In the genomic region with DNA sequence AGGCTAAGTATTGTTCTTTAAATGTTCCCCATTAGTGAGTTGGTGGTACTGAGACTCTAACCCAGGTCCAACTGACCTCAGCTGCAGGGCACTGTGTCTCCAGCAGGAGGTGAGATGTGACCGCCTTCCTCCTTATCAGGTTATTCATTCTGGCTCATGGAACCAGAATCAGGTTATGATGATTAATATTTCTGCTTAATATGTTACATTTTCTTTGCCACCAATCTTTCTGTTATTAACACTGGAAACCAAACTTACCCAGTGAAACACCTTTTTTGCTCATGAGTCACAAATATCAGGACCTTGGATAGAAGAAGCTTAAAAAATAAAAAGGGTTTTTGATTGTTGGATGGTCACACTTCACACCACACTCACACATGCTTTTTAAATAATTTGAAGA, we compare ENCODE assay signal across 17 cellular contexts.
A peak's percentile ranks its signal among the peaks of the same experiment; 100 is the strongest.
DNase-seq lines count a peak whose midpoint lies in the region; ATAC-seq, FAIRE-seq and TF ChIP-seq lines count a peak whose summit lies in the region.
"Had no signal": no experiment of that assay in that cellular context is flagged by ENCODE, and none has a peak within 500 bp of the region (broad histone marks: within the 10 kb centered on the region; RNA-seq: fewer than 3 reads in every experiment).

No MANE protein-coding gene starts in this region.

- H3K4me3 ChIP-seq in HepG2 (replicated peaks in 1 of 3; ENCODE audit: insufficient read depth in 1 of 3, low read depth in 2 of 3, low read length in 3 of 3) (no peak overlapping the region), right lobe of liver (no peak overlapping the region)
- H3K4me3 ChIP-seq: lung, suprapubic skin had no signal

- H3K27me3 Mint-ChIP-seq in endothelial cell (ENCODE audit: unreplicated experiment): peaks cover 3% of the 10 kb centered on the region
- H3K27me3 Mint-ChIP-seq: activated naive CD4-positive, alpha-beta T cell treated with anti-CD3 and anti-CD28 coated beads, Interleukin-2, amount 10 ng/mL, durations not matched to agents 7 days and 5 days had no signal

- POLR2A ChIA-PET in HepG2 (lab: Yijun Ruan, JAX): no interaction called here

- H3K4me1 Mint-ChIP-seq in endothelial cell (ENCODE audit: unreplicated experiment): no peaks in the 10 kb centered on the region

- H3K79me2 ChIP-seq in HepG2 (ENCODE audit: insufficient read depth, low read length): no peaks in the 10 kb centered on the region

- no peaks in the 10 kb centered on the region for H3K9me3 ChIP-seq in HepG2 (ENCODE audit: low read length)
- no peaks in the 10 kb centered on the region for H3K9me3 ChIP-seq in right lobe of liver
- no peaks in the 10 kb centered on the region for H3K9me3 ChIP-seq in KOPT-K1 (ENCODE audit: insufficient read depth, low read length, poor library complexity, severe bottlenecking)
- H3K9me3 ChIP-seq: suprapubic skin had no signal

- H3K36me3 Mint-ChIP-seq in endothelial cell (ENCODE audit: low read depth, unreplicated experiment): no peaks in the 10 kb centered on the region

- ATAC-seq in HepG2: peak; percentile 90
- no peak for ATAC-seq in right lobe of liver
- ATAC-seq in GM19452 (IDR thresholded peaks at IDR 0.05; ENCODE audit: unreplicated experiment): no peak

- H3K36me3 ChIP-seq in HepG2 (replicated peaks in 1 of 2; ENCODE audit: control insufficient read depth in 1 of 2, insufficient read depth in 2 of 2, low read length in 2 of 2): peaks cover 0 to 4% of the 10 kb centered on the region in 2 experiments; a peak in 2 of 5 replicates
- no peaks in the 10 kb centered on the region for H3K36me3 ChIP-seq in right lobe of liver
- peaks cover 15% of the 10 kb centered on the region for H3K36me3 ChIP-seq in KOPT-K1 (ENCODE audit: insufficient read depth, low read length)
- H3K36me3 ChIP-seq: suprapubic skin had no signal

- H3K9ac ChIP-seq in HepG2 (ENCODE audit: insufficient read depth, low read depth, low read length): no peak overlapping the region

- TF ChIP-seq RAD21 in HepG2 (CRISPR knock-in tag; IDR thresholded peaks at IDR 0.05): peak; percentile 30; the same call in 1 of the 2 replicates

- TF ChIP-seq CTCF in HepG2 (CRISPR knock-in tag; IDR thresholded peaks at IDR 0.05): peak; percentile 57
- no peak for TF ChIP-seq CTCF in right lobe of liver (IDR thresholded peaks at IDR 0.05)
- peak; percentile 34 for TF ChIP-seq CTCF in endothelial cell (IDR thresholded peaks at IDR 0.05; ENCODE audit: unreplicated experiment)

- DNase-seq in HepG2 (ENCODE audit: low spot score): no peak
- no peak for DNase-seq in right lobe of liver
- DNase-seq in endothelial cell (ENCODE audit: low spot score): peak; percentile 10
- DNase-seq in COR-L47 (lab: John Stamatoyannopoulos, UW): no peak
- no peak for DNase-seq in cerebellum (ENCODE audit: low spot score)
- no peak for DNase-seq in AG20443 (ENCODE audit: low spot score)
- DNase-seq: activated CD4-positive, alpha-beta T cell treated with anti-CD3 and anti-CD28 coated beads, Interleukin-2, amount 50 U/mL, for 1 hour; activated naive CD4-positive, alpha-beta T cell treated with anti-CD3 and anti-CD28 coated beads, Interleukin-2, amount 10 ng/mL, durations not matched to agents 7 days and 5 days; AML-193; head of caudate nucleus; NCI-H1417 treated with DMSO at 0.1 percent for 48 hours had no signal

- TF ChIP-seq POLR2A in HepG2 (IDR thresholded peaks at IDR 0.05; ENCODE audit: insufficient read depth in 1 of 2, low read depth in 2 of 2, low read length in 2 of 2) (no peak), right lobe of liver (IDR thresholded peaks at IDR 0.05) (no peak)

- intact Hi-C loops in HepG2 (cut with micrococcal nuclease; ENCODE audit: unreplicated experiment): no loop called here
- intact Hi-C loops in right lobe of liver (cut with DNase I): no loop called here

- H3K4me3 Mint-ChIP-seq in endothelial cell (ENCODE audit: unreplicated experiment): no peak overlapping the region
- H3K4me3 Mint-ChIP-seq: activated naive CD4-positive, alpha-beta T cell treated with anti-CD3 and anti-CD28 coated beads, Interleukin-2, amount 10 ng/mL, durations not matched to agents 7 days and 5 days; dendritic cell treated with granulocyte-macrophage colony-stimulating factor and Interleukin-4, amounts not matched to agents 40 ng/mL and 50 ng/mL, for 4 days had no signal

- TF ChIP-seq EP300 in HepG2 (IDR thresholded peaks at IDR 0.05; ENCODE audit: low read depth in 2 of 2, low read length in 2 of 2) (no peak), HepG2 (CRISPR knock-in tag; IDR thresholded peaks at IDR 0.05; ENCODE audit: borderline replicate concordance) (no peak)

- H3K27me3 ChIP-seq in HepG2 (ENCODE audit: control insufficient read depth in 1 of 2, insufficient read depth in 2 of 2, low read length in 2 of 2): no peaks in the 10 kb centered on the region; a peak in 1 of 5 replicates
- H3K27me3 ChIP-seq in right lobe of liver: no peaks in the 10 kb centered on the region
- H3K27me3 ChIP-seq: suprapubic skin had no signal

- CTCF ChIA-PET in HepG2 (lab: Yijun Ruan, JAX; ENCODE audit: low intra/inter-chr PET ratio, low total read pairs): interaction anchor here (1.0 to 2.1 kb wide), 2 partner anchors 135 to 155 kb away, joined by 3 to 6 read pairs; no protein-coding TSS in a partner anchor

- H3K4me2 ChIP-seq in HepG2 (ENCODE audit: low read depth, low read length): no peak overlapping the region

- no TSS peak for BruUV-seq in HepG2 (replicated peaks; lab: Mats Ljungman, UMichigan)

- no peak overlapping the region for H3K27ac Mint-ChIP-seq in endothelial cell (ENCODE audit: unreplicated experiment)
- H3K27ac Mint-ChIP-seq: dendritic cell treated with granulocyte-macrophage colony-stimulating factor and Interleukin-4, amounts not matched to agents 40 ng/mL and 50 ng/mL, for 4 days had no signal

- H4K20me1 ChIP-seq in HepG2 (ENCODE audit: insufficient read depth, low read length): no peaks in the 10 kb centered on the region

- H3K4me1 ChIP-seq in HepG2 (ENCODE audit: insufficient read depth, low read length) (no peaks in the 10 kb centered on the region), right lobe of liver (no peaks in the 10 kb centered on the region)
- H3K4me1 ChIP-seq: suprapubic skin had no signal

- H3K9me3 Mint-ChIP-seq in endothelial cell (ENCODE audit: unreplicated experiment): no peaks in the 10 kb centered on the region
- H3K9me3 Mint-ChIP-seq: activated naive CD4-positive, alpha-beta T cell treated with anti-CD3 and anti-CD28 coated beads, Interleukin-2, amount 10 ng/mL, durations not matched to agents 7 days and 5 days; dendritic cell treated with granulocyte-macrophage colony-stimulating factor and Interleukin-4, amounts not matched to agents 40 ng/mL and 50 ng/mL, for 4 days had no signal

- no peak for FAIRE-seq in HepG2 (lab: Jason Lieb, UNC)
- FAIRE-seq: G401.6 had no signal

- no peak overlapping the region for H3K27ac ChIP-seq in HepG2 (ENCODE audit: extremely low read length, insufficient read depth, low read length)
- H3K27ac ChIP-seq in right lobe of liver: no peak overlapping the region
- peak overlapping the region; percentile 98 for H3K27ac ChIP-seq in KOPT-K1 (ENCODE audit: low read depth, low read length, poor library complexity, severe bottlenecking)
- H3K27ac ChIP-seq: suprapubic skin had no signal

- in situ Hi-C loops in HepG2 (cut with HindIII; ENCODE audit: extremely low pct_ligation_motif_present, low pct_unique_long_range_greater_than_20kb): loop anchor here (25.0 kb wide), 1 partner anchor 324 kb away; the partner anchor contains the start of gene IFIH1

- 91% methylated on average over 1 of the region's 1 CpG for WGBS in HepG2 (ENCODE audit: low lambda C conversion rate)
- WGBS in right lobe of liver (ENCODE audit: insufficient coverage, low coverage, low lambda C conversion rate, missing lambda C conversion rate): 100% methylated on average over 1 of the region's 1 CpG

- no peak overlapping the region for H2AFZ ChIP-seq in HepG2 (ENCODE audit: low read length)

TF ChIP-seq in HepG2, 621 proteins besides CTCF, POLR2A, EP300 and RAD21:
- peak in 1 of 2 experiments; percentile 66; a peak in 2 of 4 replicates for TF ChIP-seq REST (IDR thresholded peaks at IDR 0.05; ENCODE audit: borderline replicate concordance in 1 of 2, low read depth in 1 of 2, low read length in 2 of 2)
- peak; percentile 41; the same call in 1 of the 2 replicates for TF ChIP-seq SMC3 (IDR thresholded peaks at IDR 0.05; ENCODE audit: low read length)
- peak; percentile 72 for TF ChIP-seq STAG1 (CRISPR knock-in tag; IDR thresholded peaks at IDR 0.05)
- no peak for TF ChIP-seq ZBTB8A (CRISPR knock-in tag; IDR thresholded peaks at IDR 0.05; ENCODE audit: borderline replicate concordance, low read depth)

Comparison
In these comparisons a context has a peak if more than half of its experiments do, and no peak if none do; other contexts are left out.
1. CTCF ChIP-seq: peak in HepG2 (single experiment) and endothelial cell (single experiment); none in right lobe of liver (0 of 4).